ENCODE assay signal across 8 cellular contexts in the genomic region with DNA sequence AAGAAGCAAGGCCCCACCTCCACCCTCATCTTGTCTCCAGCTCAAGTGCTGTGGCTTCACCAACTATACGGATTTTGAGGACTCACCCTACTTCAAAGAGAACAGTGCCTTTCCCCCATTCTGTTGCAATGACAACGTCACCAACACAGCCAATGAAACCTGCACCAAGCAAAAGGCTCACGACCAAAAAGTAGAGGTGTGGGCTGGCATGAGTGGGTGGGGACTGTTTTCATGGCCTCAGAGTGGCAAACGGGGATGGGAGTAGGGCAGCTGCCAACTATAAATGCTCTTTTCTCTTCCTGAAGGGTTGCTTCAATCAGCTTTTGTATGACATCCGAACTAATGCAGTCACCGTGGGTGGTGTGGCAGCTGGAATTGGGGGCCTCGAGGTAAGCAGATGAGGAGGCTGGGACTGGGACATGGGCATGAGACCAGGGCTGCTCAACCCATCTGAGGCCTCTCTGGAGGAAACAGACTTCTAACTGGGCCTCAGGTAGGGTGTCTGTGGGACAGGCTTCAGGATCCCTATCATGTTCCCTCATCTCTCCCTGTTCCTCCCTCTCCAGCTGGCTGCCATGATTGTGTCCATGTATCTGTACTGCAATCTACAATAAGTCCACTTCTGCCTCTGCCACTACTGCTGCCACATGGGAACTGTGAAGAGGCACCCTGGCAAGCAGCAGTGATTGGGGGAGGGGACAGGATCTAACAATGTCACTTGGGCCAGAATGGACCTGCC. TPM values are rescaled to one million over a fixed set of nuclear protein-coding genes. Genes with fewer than 3 reads are reported as not detected.
A peak's percentile ranks its signal among the peaks of the same experiment; 100 is the strongest.
DNase-seq lines count a peak whose midpoint lies in the region; TF ChIP-seq lines count a peak whose summit lies in the region.
"Had no signal": no experiment of that assay in that cellular context is flagged by ENCODE, and none has a peak within 500 bp of the region (broad histone marks: within the 10 kb centered on the region; RNA-seq: fewer than 3 reads in every experiment).

No MANE protein-coding gene starts in this region.

- H3K27ac Mint-ChIP-seq in activated naive CD4-positive, alpha-beta T cell treated with anti-CD3 and anti-CD28 coated beads for 36 hours: peak overlapping the region; percentile 87

- TF ChIP-seq CTCF in GM13976 (IDR thresholded peaks at IDR 0.05; ENCODE audit: borderline replicate concordance, control extremely low read depth, extremely low read depth, insufficient read depth, missing control alignments): no peak
- TF ChIP-seq CTCF in lower leg skin (IDR thresholded peaks at IDR 0.05): no peak

- CTCF ChIA-PET in activated naive CD4-positive, alpha-beta T cell treated with anti-CD3 and anti-CD28 coated beads for 36 hours (lab: Charles Lee): interaction anchor here (1.2 to 9.7 kb wide), 3 partner anchors 39 to 149 kb away, joined by 4 to 98 read pairs (median 13); no protein-coding TSS in a partner anchor

- intact Hi-C loops in activated naive CD4-positive, alpha-beta T cell treated with anti-CD3 and anti-CD28 coated beads for 36 hours (cut with micrococcal nuclease): loop anchor here (1.0 to 10.0 kb wide), 4 partner anchors 13 to 600 kb away; a partner anchor contains a TSS
- intact Hi-C loops in lower leg skin (cut with DNase I; ENCODE audit: low total_unique reads): loop anchor here (5.0 kb wide), 1 partner anchor 148 kb away; no protein-coding TSS in a partner anchor

- H3K36me3 ChIP-seq in mucosa of stomach (ENCODE audit: control insufficient read depth, insufficient read depth, low read length) (peaks cover 28% of the 10 kb centered on the region), thymus (ENCODE audit: control insufficient read depth, insufficient read depth) (peaks cover 3% of the 10 kb centered on the region)

- peak overlapping the region; percentile 54 for H3K27ac ChIP-seq in thymus (ENCODE audit: low read depth)

- in situ Hi-C loops in GM13976 (cut with MboI; ENCODE audit: low sequenced_read_pairs, unreplicated experiment): no loop called here

- 73% methylated on average over 7 of the region's 7 CpGs for WGBS in thymus
- 50 to 55% methylated on average over 7 of the region's 7 CpGs for WGBS in lower leg skin, 2 donors

- DNase-seq in activated naive CD4-positive, alpha-beta T cell treated with anti-CD3 and anti-CD28 coated beads for 36 hours: peak; percentile 81
- DNase-seq in activated naive CD4-positive, alpha-beta T cell (lab: John Stamatoyannopoulos, UW): no peak
- DNase-seq in GM13976 (ENCODE audit: low spot score) (no peak), lower leg skin (ENCODE audit: low spot score in 2 of 2) (no peak)
- DNase-seq: amniotic stem cell had no signal

- H3K4me3 ChIP-seq in mucosa of stomach (ENCODE audit: low read length) (no peak overlapping the region), thymus (ENCODE audit: low read length) (no peak overlapping the region), lower leg skin (ENCODE audit: low read depth, poor library complexity, severe bottlenecking) (no peak overlapping the region)

- H3K4me1 Mint-ChIP-seq in activated naive CD4-positive, alpha-beta T cell treated with anti-CD3 and anti-CD28 coated beads for 36 hours (ENCODE audit: low read depth): peaks cover 23% of the 10 kb centered on the region

- H3K9me3 Mint-ChIP-seq in activated naive CD4-positive, alpha-beta T cell treated with anti-CD3 and anti-CD28 coated beads for 36 hours: no peaks in the 10 kb centered on the region

- H3K27me3 Mint-ChIP-seq in activated naive CD4-positive, alpha-beta T cell treated with anti-CD3 and anti-CD28 coated beads for 36 hours (ENCODE audit: low read depth): no peaks in the 10 kb centered on the region

- H3K9me3 ChIP-seq in mucosa of stomach (ENCODE audit: control insufficient read depth, low read length) (no peaks in the 10 kb centered on the region), thymus (ENCODE audit: control insufficient read depth) (no peaks in the 10 kb centered on the region)

- no peaks in the 10 kb centered on the region for H3K27me3 ChIP-seq in mucosa of stomach (ENCODE audit: control insufficient read depth, insufficient read depth, low read length)
- H3K27me3 ChIP-seq in thymus (ENCODE audit: control insufficient read depth, insufficient read depth): no peaks in the 10 kb centered on the region

- H3K4me1 ChIP-seq in mucosa of stomach (ENCODE audit: control insufficient read depth, insufficient read depth, low read length): peaks cover 65% of the 10 kb centered on the region
- peaks cover 25% of the 10 kb centered on the region for H3K4me1 ChIP-seq in thymus (ENCODE audit: control insufficient read depth, insufficient read depth, low read length)

- H3K36me3 Mint-ChIP-seq in activated naive CD4-positive, alpha-beta T cell treated with anti-CD3 and anti-CD28 coated beads for 36 hours (ENCODE audit: low read depth): peaks cover 10% of the 10 kb centered on the region

- peak overlapping the region; percentile 11 for H3K9ac ChIP-seq in mucosa of stomach (ENCODE audit: low read length)

- no peak for TF ChIP-seq POLR2A in lower leg skin (IDR thresholded peaks at IDR 0.05)

- H3K4me3 Mint-ChIP-seq in activated naive CD4-positive, alpha-beta T cell treated with anti-CD3 and anti-CD28 coated beads for 36 hours: peak overlapping the region; percentile 35

RNA-seq across cellular contexts. Expression of a gene that starts 8.8 kb away (rescaled TPM):
- not detected for total RNA-seq in activated naive CD4-positive, alpha-beta T cell treated with anti-CD3 and anti-CD28 coated beads for 36 hours
- not detected for polyA plus RNA-seq in thymus
- not detected for total RNA-seq in lower leg skin
- total RNA-seq: glomerular endothelial cell had no signal

RNA-seq across cellular contexts. Expression of a gene that starts 10.2 kb away (rescaled TPM):
- total RNA-seq in activated naive CD4-positive, alpha-beta T cell treated with anti-CD3 and anti-CD28 coated beads for 36 hours: not detected
- 6.9 TPM for polyA plus RNA-seq in thymus
- total RNA-seq in lower leg skin: 10 to 100 TPM in 1 of 4 donors, 1 to 10 TPM in 3; 2.9 to 10.9 (median 5.9) TPM

RNA-seq across cellular contexts. Expression of a gene that starts 13.1 kb away (rescaled TPM):
- 10 to 100 TPM; 32.4 to 32.9 TPM for total RNA-seq in activated naive CD4-positive, alpha-beta T cell treated with anti-CD3 and anti-CD28 coated beads for 36 hours
- 44.9 TPM for polyA plus RNA-seq in thymus
- total RNA-seq in lower leg skin: 10 to 100 TPM; 26.4 to 46.7 (median 36.4) TPM

RNA-seq across cellular contexts. Expression of a gene that starts 18.0 kb away (rescaled TPM):
- total RNA-seq in activated naive CD4-positive, alpha-beta T cell treated with anti-CD3 and anti-CD28 coated beads for 36 hours: under 1 TPM; 0.21 to 0.25 TPM
- polyA plus RNA-seq in thymus: 1.5 TPM
- 1 to 10 TPM; 2.4 to 5.1 (median 4.0) TPM for total RNA-seq in lower leg skin

RNA-seq across cellular contexts. Expression of a gene that starts 52.7 kb away (rescaled TPM):
- under 1 TPM; 0.45 to 0.49 TPM for total RNA-seq in activated naive CD4-positive, alpha-beta T cell treated with anti-CD3 and anti-CD28 coated beads for 36 hours
- polyA plus RNA-seq in thymus: 13.3 TPM
- total RNA-seq in lower leg skin: 10 to 100 TPM in 3 of 4 donors, 1 to 10 TPM in 1; 4.4 to 18.4 (median 11.7) TPM
